Comparison of ENCODE assay signal across 25 cellular contexts in genomic region chr3:45368382-45368781, GRCh38.
"Had no signal": no experiment of that assay in that cellular context is flagged by ENCODE, and none has a peak within 500 bp of the region (broad histone marks: within the 10 kb centered on the region; RNA-seq: fewer than 3 reads in every experiment).

No MANE protein-coding gene starts in this region.

- H2AFZ ChIP-seq: parathyroid adenoma had no signal

- H3K4me3 ChIP-seq: dorsolateral prefrontal cortex, gastrocnemius medialis, lower lobe of right lung, right lobe of liver, suprapubic skin had no signal

- H3K9ac ChIP-seq: parathyroid adenoma had no signal

- H3K36me3 ChIP-seq: gastrocnemius medialis, lower lobe of right lung, right lobe of liver, suprapubic skin had no signal

- DNase-seq: caudate nucleus; cerebellar nuclear complex; dorsolateral prefrontal cortex; effector CD8-positive, alpha-beta T cell; endodermal cell; foreskin fibroblast; gastrocnemius medialis; head of caudate nucleus; immature natural killer cell; islet precursor cell; kidney glomerular epithelial cell; left ventricle myocardium superior; lower lobe of right lung; naive thymus-derived CD4-positive, alpha-beta T cell; nephron progenitor cell; right lobe of liver; small intestine; stimulated activated CD4-positive, alpha-beta T cell treated with anti-CD3 and anti-CD28 coated beads, Interleukin-12 subunit alpha, Interleukin-12 subunit beta, amount 100 ng/mL, for 4 hours; stimulated activated CD4-positive, alpha-beta T cell treated with anti-CD3 and anti-CD28 coated beads, Interleukin-1b, Interleukin-23, amount 100 ng/mL, for 48 hours; stimulated activated CD4-positive, alpha-beta T cell treated with anti-CD3 and anti-CD28 coated beads, Interleukin-4, amount 100 ng/mL, for 1 hour; stimulated activated CD8-positive, alpha-beta memory T cell treated with anti-CD3 and anti-CD28 coated beads, Interleukin-4, amount 100 ng/mL, for 48 hours; stimulated activated naive CD4-positive, alpha-beta T cell; stimulated activated naive CD8-positive, alpha-beta T cell treated with anti-CD3 and anti-CD28 coated beads, Interleukin-15, amount 100 ng/mL, for 72 hours had no signal

- H3K79me2 ChIP-seq: parathyroid adenoma had no signal

- ATAC-seq: gastrocnemius medialis; left ventricle myocardium superior; lower lobe of right lung; naive thymus-derived CD4-positive, alpha-beta T cell; right lobe of liver; stimulated activated naive CD8-positive, alpha-beta T cell treated with anti-CD3 and anti-CD28 coated beads, Interleukin-15, amount 100 ng/mL, for 72 hours had no signal

- H3K9me3 ChIP-seq: gastrocnemius medialis, lower lobe of right lung, right lobe of liver, suprapubic skin had no signal

- H3K27me3 ChIP-seq: gastrocnemius medialis, right lobe of liver, suprapubic skin had no signal

- H3K27ac ChIP-seq: dorsolateral prefrontal cortex, gastrocnemius medialis, lower lobe of right lung, parathyroid adenoma, right lobe of liver, suprapubic skin had no signal

- H3K4me1 ChIP-seq: gastrocnemius medialis, lower lobe of right lung, parathyroid adenoma, right lobe of liver, suprapubic skin had no signal
